ENCODE assay signal across 10 cellular contexts in genomic region chr4:82780398-82781231, GRCh38.
A peak's percentile ranks its signal among the peaks of the same experiment; 100 is the strongest.
DNase-seq lines count a peak whose midpoint lies in the region; ATAC-seq and TF ChIP-seq lines count a peak whose summit lies in the region.
"Had no signal": no experiment of that assay in that cellular context is flagged by ENCODE, and none has a peak within 500 bp of the region (broad histone marks: within the 10 kb centered on the region; RNA-seq: fewer than 3 reads in every experiment).

No MANE protein-coding gene starts in this region.

- peaks cover 6% of the 10 kb centered on the region for H3K4me1 Mint-ChIP-seq in stimulated activated naive CD8-positive, alpha-beta T cell treated with anti-CD3 and anti-CD28 coated beads, Interleukin-15, amount 100 ng/mL, for 72 hours
- H3K4me1 Mint-ChIP-seq: B cell had no signal

- no peak for TF ChIP-seq CTCF in VCaP (conservative IDR thresholded peaks at IDR 0.05)

- DNase-seq in stimulated activated naive CD8-positive, alpha-beta T cell treated with anti-CD3 and anti-CD28 coated beads, Interleukin-15, amount 100 ng/mL, for 72 hours = no peak
- DNase-seq in stimulated activated naive CD8-positive, alpha-beta T cell treated with anti-CD3 and anti-CD28 coated beads, Interleukin-15, Interleukin-2, amounts not matched to agents 100 U/mL and 50 U/mL, for 24 hours = no peak
- DNase-seq in NCI-H1436 (lab: John Stamatoyannopoulos, UW) = peak; percentile 91
- DNase-seq: naive B cell had no signal

- no peaks in the 10 kb centered on the region for H3K9me3 Mint-ChIP-seq in stimulated activated naive CD8-positive, alpha-beta T cell treated with anti-CD3 and anti-CD28 coated beads, Interleukin-15, amount 100 ng/mL, for 72 hours

- no peak for ATAC-seq in stimulated activated naive CD8-positive, alpha-beta T cell treated with anti-CD3 and anti-CD28 coated beads, Interleukin-15, amount 100 ng/mL, for 72 hours
- no peak for ATAC-seq in stimulated activated naive CD8-positive, alpha-beta T cell treated with anti-CD3 and anti-CD28 coated beads, Interleukin-15, Interleukin-2, amounts not matched to agents 100 U/mL and 50 U/mL, for 24 hours
- ATAC-seq in HG02938 (IDR thresholded peaks at IDR 0.05; ENCODE audit: unreplicated experiment) = no peak
- no peak for ATAC-seq in GM21825 (IDR thresholded peaks at IDR 0.05; ENCODE audit: unreplicated experiment)
- ATAC-seq in HG03095 (IDR thresholded peaks at IDR 0.05; ENCODE audit: unreplicated experiment) = no peak

- peak overlapping the region; percentile 46 for H3K27ac ChIP-seq in VCaP
- peak overlapping the region; percentile 13 for H3K27ac ChIP-seq in layer of hippocampus (ENCODE audit: low read depth, low read length)

- no peak overlapping the region for H3K4me3 Mint-ChIP-seq in stimulated activated naive CD8-positive, alpha-beta T cell treated with anti-CD3 and anti-CD28 coated beads, Interleukin-15, amount 100 ng/mL, for 72 hours
- H3K4me3 Mint-ChIP-seq: B cell had no signal

- H3K27me3 Mint-ChIP-seq in stimulated activated naive CD8-positive, alpha-beta T cell treated with anti-CD3 and anti-CD28 coated beads, Interleukin-15, amount 100 ng/mL, for 72 hours = peaks cover 8% of the 10 kb centered on the region
- H3K27me3 Mint-ChIP-seq: B cell, naive B cell had no signal

- no peaks in the 10 kb centered on the region for H3K27me3 ChIP-seq in layer of hippocampus (ENCODE audit: control insufficient read depth, insufficient read depth, low read length)

- H3K27ac Mint-ChIP-seq in stimulated activated naive CD8-positive, alpha-beta T cell treated with anti-CD3 and anti-CD28 coated beads, Interleukin-15, amount 100 ng/mL, for 72 hours = peak overlapping the region; percentile 40 to 44
- H3K27ac Mint-ChIP-seq: B cell had no signal
